ENCODE assay signal across 18 cellular contexts in genomic region chr12:68306564-68306963, GRCh38. TPM values are rescaled to one million over a fixed set of nuclear protein-coding genes. Genes with fewer than 3 reads are reported as not detected.
"Had no signal": no experiment of that assay in that cellular context is flagged by ENCODE, and none has a peak within 500 bp of the region (broad histone marks: within the 10 kb centered on the region; RNA-seq: fewer than 3 reads in every experiment).

No MANE protein-coding gene starts in this region.

- H3K4me3 Mint-ChIP-seq: nephron had no signal

- H3K4me1 Mint-ChIP-seq: nephron had no signal

- H3K27me3 Mint-ChIP-seq: progenitor cell of endocrine pancreas had no signal

- ATAC-seq: heart left ventricle, left lung, right cardiac atrium had no signal

- DNase-seq: activated CD4-positive, alpha-beta T cell treated with anti-CD3 and anti-CD28 coated beads, Interleukin-2, amount 50 U/mL, for 48 hours; activated CD4-positive, CD25-positive, alpha-beta regulatory T cell; activated CD8-positive, alpha-beta memory T cell treated with anti-CD3 and anti-CD28 coated beads, Interleukin-2, amount 50 U/mL, for 48 hours; activated gamma-delta T cell treated with Interleukin-2 at 50 U/mL for 16 hours; foreskin melanocyte; heart left ventricle; left lung; occipital lobe; right cardiac atrium; small intestine; tibial artery had no signal

- H3K27ac Mint-ChIP-seq: nephron, progenitor cell of endocrine pancreas had no signal

- H3K9me3 Mint-ChIP-seq: nephron had no signal

RNA-seq across cellular contexts. Expression of gene IL22, which starts 53.2 kb away (rescaled TPM):
- total RNA-seq: ascending aorta, bronchial epithelial cell, esophagus muscularis mucosa, heart left ventricle, left lung, mucosa of gallbladder, occipital lobe, progenitor cell of endocrine pancreas, right cardiac atrium, vagina had no signal
